28 cellular contexts compared by ENCODE assay signal in the genomic region with DNA sequence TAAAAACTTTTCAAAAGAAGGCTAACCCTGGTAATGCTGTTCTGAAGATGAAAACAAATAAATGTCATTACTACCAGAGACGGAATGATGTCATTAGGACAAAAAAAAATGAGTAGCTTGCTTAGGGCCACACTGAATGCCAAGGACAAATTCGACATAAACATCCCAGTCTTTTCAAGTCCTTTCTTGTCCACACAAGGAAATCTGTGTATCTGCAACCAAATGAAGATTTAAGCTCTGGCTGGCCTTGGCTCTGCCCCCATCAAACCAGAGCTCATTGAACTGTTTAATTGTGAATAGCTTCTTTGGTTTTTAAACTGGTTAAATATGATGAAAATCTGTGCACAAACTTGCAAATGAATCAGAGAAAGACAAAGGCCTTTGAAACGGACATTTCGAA.
"Had no signal": no experiment of that assay in that cellular context is flagged by ENCODE, and none has a peak within 500 bp of the region (broad histone marks: within the 10 kb centered on the region; RNA-seq: fewer than 3 reads in every experiment).

No MANE protein-coding gene starts in this region.

- H3K36me3 ChIP-seq: ascending aorta, brain microvascular endothelial cell, right atrium auricular region, tibial artery, uterus, WERI-Rb-1 had no signal

- H3K27me3 ChIP-seq: ascending aorta, brain microvascular endothelial cell, hepatocyte, right atrium auricular region, tibial artery, uterus had no signal

- H3K4me3 ChIP-seq: ascending aorta, hepatocyte, right atrium auricular region, tibial artery, uterus had no signal

- ATAC-seq: activated CD8-positive, alpha-beta T cell treated with anti-CD3 and anti-CD28 coated beads, Interleukin-2, amount 10 ng/mL, durations not matched to agents 7 days and 5 days; activated naive CD4-positive, alpha-beta T cell treated with anti-CD3 and anti-CD28 coated beads, Interleukin-2, amount 50 U/mL, for 72 hours; esophagus mucosa; left ventricle myocardium superior had no signal

- H3K27me3 Mint-ChIP-seq: activated CD4-positive, alpha-beta T cell treated with anti-CD3 and anti-CD28 coated beads, Interleukin-2, amount 10 ng/mL, durations not matched to agents 7 days and 5 days; memory B cell; stimulated activated naive CD8-positive, alpha-beta T cell treated with anti-CD3 and anti-CD28 coated beads, Interleukin-15, Interleukin-2, amounts not matched to agents 100 ng/mL and 50 ng/mL, for 24 hours had no signal

- FAIRE-seq: frontal cortex, TTC549 had no signal

- H3K79me2 ChIP-seq: hepatocyte had no signal

- H2AFZ ChIP-seq: hepatocyte had no signal

- H3K9me3 ChIP-seq: ascending aorta, uterus had no signal

- H3K9me3 Mint-ChIP-seq: activated CD4-positive, alpha-beta T cell treated with anti-CD3 and anti-CD28 coated beads, Interleukin-2, amount 10 ng/mL, durations not matched to agents 7 days and 5 days had no signal

- H3K4me1 ChIP-seq: ascending aorta, right atrium auricular region, tibial artery had no signal

- H3K27ac Mint-ChIP-seq: activated CD4-positive, alpha-beta T cell treated with anti-CD3 and anti-CD28 coated beads, Interleukin-2, amount 10 ng/mL, durations not matched to agents 7 days and 5 days; activated CD8-positive, alpha-beta T cell treated with anti-CD3 and anti-CD28 coated beads, Interleukin-2, amount 10 ng/mL, durations not matched to agents 7 days and 5 days; activated naive CD4-positive, alpha-beta T cell treated with anti-CD3 and anti-CD28 coated beads, Interleukin-2, amount 50 U/mL, for 72 hours; immature natural killer cell; memory B cell; stimulated activated naive CD8-positive, alpha-beta T cell treated with anti-CD3 and anti-CD28 coated beads, Interleukin-15, Interleukin-2, amounts not matched to agents 100 ng/mL and 50 ng/mL, for 24 hours had no signal

- DNase-seq: activated CD4-positive, alpha-beta T cell treated with anti-CD3 and anti-CD28 coated beads, Interleukin-2, amount 10 ng/mL, durations not matched to agents 7 days and 5 days; activated CD4-positive, CD25-positive, alpha-beta regulatory T cell treated with anti-CD3 and anti-CD28 coated beads, Interleukin-2, amount 50 U/mL, for 72 hours; activated CD8-positive, alpha-beta T cell treated with anti-CD3 and anti-CD28 coated beads, Interleukin-2, amount 10 ng/mL, durations not matched to agents 7 days and 5 days; activated gamma-delta T cell treated with Interleukin-2 at 50 U/mL for 16 hours; activated T-cell treated with anti-CD3 and anti-CD28 coated beads, Interleukin-2, amount 50 U/mL, for 1 hour; brain microvascular endothelial cell; central memory CD4-positive, alpha-beta T cell; dermis blood vessel endothelial cell; effector CD8-positive, alpha-beta T cell; glutamatergic neuron; immature natural killer cell; kidney glomerular epithelial cell; left ventricle myocardium superior; nephron progenitor cell; stimulated activated CD4-positive, alpha-beta T cell treated with anti-CD3 and anti-CD28 coated beads, Interleukin-1b, Interleukin-23, amount 100 ng/mL, for 48 hours; T-helper 1 cell; tibial artery; uterus; WERI-Rb-1 had no signal

- H3K4me2 ChIP-seq: hepatocyte had no signal

- H3K36me3 Mint-ChIP-seq: immature natural killer cell, memory B cell had no signal

- H3K4me3 Mint-ChIP-seq: activated CD4-positive, alpha-beta T cell treated with anti-CD3 and anti-CD28 coated beads, Interleukin-2, amount 10 ng/mL, durations not matched to agents 7 days and 5 days; activated CD8-positive, alpha-beta T cell treated with anti-CD3 and anti-CD28 coated beads, Interleukin-2, amount 10 ng/mL, durations not matched to agents 7 days and 5 days; immature natural killer cell; memory B cell; nephron progenitor cell; stimulated activated naive CD8-positive, alpha-beta T cell treated with anti-CD3 and anti-CD28 coated beads, Interleukin-15, Interleukin-2, amounts not matched to agents 100 ng/mL and 50 ng/mL, for 24 hours had no signal

- H3K4me1 Mint-ChIP-seq: activated CD4-positive, alpha-beta T cell treated with anti-CD3 and anti-CD28 coated beads, Interleukin-2, amount 10 ng/mL, durations not matched to agents 7 days and 5 days; immature natural killer cell had no signal

- H3K27ac ChIP-seq: ascending aorta, brain microvascular endothelial cell, hepatocyte, right atrium auricular region, tibial artery, uterus, WERI-Rb-1 had no signal
